Comparison of ENCODE assay signal across 28 cellular contexts in genomic region chr11:19842505-19842904, GRCh38.
"Had no signal": no experiment of that assay in that cellular context is flagged by ENCODE, and none has a peak within 500 bp of the region (broad histone marks: within the 10 kb centered on the region; RNA-seq: fewer than 3 reads in every experiment).

No MANE protein-coding gene starts in this region.

- ATAC-seq: activated naive CD8-positive, alpha-beta T cell treated with anti-CD3 and anti-CD28 coated beads, Interleukin-2, amount 50 U/mL, for 24 hours; left lobe of liver; lower lobe of right lung; natural killer cell treated with Interleukin-12 subunit alpha and Interleukin-12 subunit beta and Interleukin-15 and Interleukin-18, amount 100 ng/mL, for 72 hours; right lobe of liver; T-helper 17 cell had no signal

- H3K27ac ChIP-seq: epithelial cell of prostate, esophagus squamous epithelium, lower lobe of right lung, right lobe of liver, skin epidermis, vagina had no signal

- H3K36me3 Mint-ChIP-seq: activated naive CD4-positive, alpha-beta T cell treated with anti-CD3 and anti-CD28 coated beads, Interleukin-2, amount 50 U/mL, for 24 hours; natural killer cell treated with Interleukin-12 subunit alpha and Interleukin-12 subunit beta and Interleukin-15 and Interleukin-18, amount 100 ng/mL, for 72 hours; stimulated activated effector memory CD8-positive, alpha-beta T cell treated with anti-CD3 and anti-CD28 coated beads, Interleukin-12 subunit alpha, Interleukin-12 subunit beta, amount 100 ng/mL, for 72 hours; type B pancreatic cell had no signal

- H3K4me3 Mint-ChIP-seq: activated CD4-positive, alpha-beta memory T cell treated with anti-CD3 and anti-CD28 coated beads, Interleukin-2, amount 10 ng/mL, durations not matched to agents 7 days and 5 days; activated CD4-positive, alpha-beta T cell treated with anti-CD3 and anti-CD28 coated beads, Interleukin-2, amount 10 ng/mL, durations not matched to agents 7 days and 5 days; activated naive CD4-positive, alpha-beta T cell treated with anti-CD3 and anti-CD28 coated beads, Interleukin-2, amount 50 U/mL, for 24 hours; activated naive CD8-positive, alpha-beta T cell treated with anti-CD3 and anti-CD28 coated beads, Interleukin-2, amount 50 U/mL, for 24 hours; natural killer cell treated with Interleukin-12 subunit alpha and Interleukin-12 subunit beta and Interleukin-15 and Interleukin-18, amount 100 ng/mL, for 72 hours; stimulated activated effector memory CD8-positive, alpha-beta T cell treated with anti-CD3 and anti-CD28 coated beads, Interleukin-12 subunit alpha, Interleukin-12 subunit beta, amount 100 ng/mL, for 72 hours; stimulated activated naive CD8-positive, alpha-beta T cell treated with anti-CD3 and anti-CD28 coated beads, Interleukin-15, Interleukin-2, amounts not matched to agents 100 ng/mL and 50 ng/mL, for 24 hours; type B pancreatic cell had no signal

- H3K27ac Mint-ChIP-seq: activated CD4-positive, alpha-beta memory T cell treated with anti-CD3 and anti-CD28 coated beads, Interleukin-2, amount 10 ng/mL, durations not matched to agents 7 days and 5 days; activated CD4-positive, alpha-beta T cell treated with anti-CD3 and anti-CD28 coated beads, Interleukin-2, amount 10 ng/mL, durations not matched to agents 7 days and 5 days; activated naive CD4-positive, alpha-beta T cell treated with anti-CD3 and anti-CD28 coated beads, Interleukin-2, amount 50 U/mL, for 24 hours; activated naive CD8-positive, alpha-beta T cell treated with anti-CD3 and anti-CD28 coated beads, Interleukin-2, amount 50 U/mL, for 24 hours; activated T-helper 2 cell treated with anti-CD3 and anti-CD28 coated beads, Interferon-gamma antibody, Interleukin-2, Interleukin-4, amounts not matched to agents 10 μg/mL and 5 μg/mL and 100 μg/mL, durations not matched to agents 14 hours and 24 hours and 36 hours; natural killer cell treated with Interleukin-12 subunit alpha and Interleukin-12 subunit beta and Interleukin-15 and Interleukin-18, amount 100 ng/mL, for 72 hours; stimulated activated effector memory CD8-positive, alpha-beta T cell treated with anti-CD3 and anti-CD28 coated beads, Interleukin-12 subunit alpha, Interleukin-12 subunit beta, amount 100 ng/mL, for 72 hours; stimulated activated naive CD8-positive, alpha-beta T cell treated with anti-CD3 and anti-CD28 coated beads, Interleukin-15, Interleukin-2, amounts not matched to agents 100 ng/mL and 50 ng/mL, for 24 hours; T-helper 17 cell; type B pancreatic cell had no signal

- DNase-seq: activated CD4-positive, alpha-beta memory T cell treated with anti-CD3 and anti-CD28 coated beads, Interleukin-2, amount 10 ng/mL, durations not matched to agents 7 days and 5 days; activated CD4-positive, alpha-beta T cell treated with anti-CD3 and anti-CD28 coated beads, Interleukin-2, amount 10 ng/mL, durations not matched to agents 7 days and 5 days; activated CD4-positive, CD25-positive, alpha-beta regulatory T cell treated with anti-CD3 and anti-CD28 coated beads, Interleukin-2, amount 50 U/mL, for 72 hours; activated naive CD8-positive, alpha-beta T cell treated with anti-CD3 and anti-CD28 coated beads, Interleukin-2, amount 50 U/mL, for 24 hours; activated T-cell treated with anti-CD3 and anti-CD28 coated beads, Interleukin-2, amount 50 U/mL, for 48 hours; amygdala; dermis blood vessel endothelial cell; effector CD4-positive, alpha-beta T cell; esophagus squamous epithelium; head of caudate nucleus; lower lobe of right lung; mesenchymal stem cell; right lobe of liver; stimulated activated CD4-positive, alpha-beta T cell treated with anti-CD3 and anti-CD28 coated beads, Interleukin-12 subunit alpha, Interleukin-12 subunit beta, amount 100 ng/mL, for 4 hours; stimulated activated CD4-positive, alpha-beta T cell treated with anti-CD3 and anti-CD28 coated beads, Interleukin-4, amount 100 ng/mL, for 24 hours; substantia nigra; T-helper 17 cell; T1000 had no signal

- H3K4me1 Mint-ChIP-seq: activated CD4-positive, alpha-beta T cell treated with anti-CD3 and anti-CD28 coated beads, Interleukin-2, amount 10 ng/mL, durations not matched to agents 7 days and 5 days; activated naive CD4-positive, alpha-beta T cell treated with anti-CD3 and anti-CD28 coated beads, Interleukin-2, amount 50 U/mL, for 24 hours; activated naive CD8-positive, alpha-beta T cell treated with anti-CD3 and anti-CD28 coated beads, Interleukin-2, amount 50 U/mL, for 24 hours; stimulated activated effector memory CD8-positive, alpha-beta T cell treated with anti-CD3 and anti-CD28 coated beads, Interleukin-12 subunit alpha, Interleukin-12 subunit beta, amount 100 ng/mL, for 72 hours had no signal

- H3K4me1 ChIP-seq: lower lobe of right lung, right lobe of liver had no signal

- H3K27me3 ChIP-seq: esophagus squamous epithelium, right lobe of liver, vagina had no signal

- H3K27me3 Mint-ChIP-seq: activated CD4-positive, alpha-beta memory T cell treated with anti-CD3 and anti-CD28 coated beads, Interleukin-2, amount 10 ng/mL, durations not matched to agents 7 days and 5 days; T-helper 17 cell; type B pancreatic cell had no signal

- H3K9me3 Mint-ChIP-seq: activated CD4-positive, alpha-beta memory T cell treated with anti-CD3 and anti-CD28 coated beads, Interleukin-2, amount 10 ng/mL, durations not matched to agents 7 days and 5 days; activated CD4-positive, alpha-beta T cell treated with anti-CD3 and anti-CD28 coated beads, Interleukin-2, amount 10 ng/mL, durations not matched to agents 7 days and 5 days; activated naive CD4-positive, alpha-beta T cell treated with anti-CD3 and anti-CD28 coated beads, Interleukin-2, amount 50 U/mL, for 24 hours; activated naive CD8-positive, alpha-beta T cell treated with anti-CD3 and anti-CD28 coated beads, Interleukin-2, amount 50 U/mL, for 24 hours; activated T-helper 2 cell treated with anti-CD3 and anti-CD28 coated beads, Interferon-gamma antibody, Interleukin-2, Interleukin-4, amounts not matched to agents 10 μg/mL and 5 μg/mL and 100 μg/mL, durations not matched to agents 14 hours and 24 hours and 36 hours; natural killer cell treated with Interleukin-12 subunit alpha and Interleukin-12 subunit beta and Interleukin-15 and Interleukin-18, amount 100 ng/mL, for 72 hours; stimulated activated effector memory CD8-positive, alpha-beta T cell treated with anti-CD3 and anti-CD28 coated beads, Interleukin-12 subunit alpha, Interleukin-12 subunit beta, amount 100 ng/mL, for 72 hours; stimulated activated naive CD8-positive, alpha-beta T cell treated with anti-CD3 and anti-CD28 coated beads, Interleukin-15, Interleukin-2, amounts not matched to agents 100 ng/mL and 50 ng/mL, for 24 hours; type B pancreatic cell had no signal

- H3K9me3 ChIP-seq: esophagus squamous epithelium, lower lobe of right lung, right lobe of liver, vagina had no signal

- H3K4me3 ChIP-seq: esophagus squamous epithelium, lower lobe of right lung, right lobe of liver, skin epidermis, vagina had no signal

- H3K36me3 ChIP-seq: lower lobe of right lung, right lobe of liver, vagina had no signal
